ENCODE assay signal across 9 cellular contexts in genomic region chr15:78810003-78810376, GRCh38. TPM values are rescaled to one million over a fixed set of nuclear protein-coding genes. Genes with fewer than 3 reads are reported as not detected.
DNase-seq lines count a peak whose midpoint lies in the region; ATAC-seq and TF ChIP-seq lines count a peak whose summit lies in the region.
"Had no signal": no experiment of that assay in that cellular context is flagged by ENCODE, and none has a peak within 500 bp of the region (broad histone marks: within the 10 kb centered on the region; RNA-seq: fewer than 3 reads in every experiment).

No MANE protein-coding gene starts in this region.

- H3K4me3 Mint-ChIP-seq in activated CD4-positive, alpha-beta T cell treated with anti-CD3 and anti-CD28 coated beads, Interleukin-2, amount 10 ng/mL, durations not matched to agents 24 days and 14 days, result peak overlapping the region; percentile 76

- peaks cover 11% of the 10 kb centered on the region for H3K79me2 ChIP-seq in mammary epithelial cell (ENCODE audit: insufficient read depth, low read length)

- no peaks in the 10 kb centered on the region for H3K27me3 ChIP-seq in mammary epithelial cell (ENCODE audit: insufficient read depth, low read length)
- no peaks in the 10 kb centered on the region for H3K27me3 ChIP-seq in thoracic aorta (replicated peaks; ENCODE audit: insufficient read depth)

- peaks cover 53% of the 10 kb centered on the region for H3K27me3 Mint-ChIP-seq in activated CD4-positive, alpha-beta T cell treated with anti-CD3 and anti-CD28 coated beads, Interleukin-2, amount 10 ng/mL, durations not matched to agents 24 days and 14 days

- H3K9ac ChIP-seq in mammary epithelial cell (ENCODE audit: insufficient read depth, low read length), result no peak overlapping the region

- H3K9me3 Mint-ChIP-seq in activated CD4-positive, alpha-beta T cell treated with anti-CD3 and anti-CD28 coated beads, Interleukin-2, amount 10 ng/mL, durations not matched to agents 24 days and 14 days, result peaks cover 12% of the 10 kb centered on the region

- peaks cover 7% of the 10 kb centered on the region for H3K4me1 ChIP-seq in mammary epithelial cell (ENCODE audit: insufficient read depth, low read length)
- H3K4me1 ChIP-seq in thoracic aorta (ENCODE audit: control insufficient read depth in 1 of 2, low read depth in 2 of 2), result peaks cover 6 to 8% of the 10 kb centered on the region in 2 donors

- no peak for TF ChIP-seq POLR2A in lower leg skin (IDR thresholded peaks at IDR 0.05)

- H3K4me3 ChIP-seq in mammary epithelial cell (replicated peaks in 1 of 3; ENCODE audit: insufficient read depth in 1 of 3, low read depth in 2 of 3, low read length in 3 of 3) (peak overlapping the region; percentile 61 to 74 (median 70)), lower leg skin (ENCODE audit: low read depth, poor library complexity, severe bottlenecking) (peak overlapping the region; percentile 26), thoracic aorta (peak overlapping the region; percentile 97)

- H3K36me3 ChIP-seq in mammary epithelial cell (ENCODE audit: insufficient read depth, low read length) (no peaks in the 10 kb centered on the region), thoracic aorta (no peaks in the 10 kb centered on the region)

- peaks cover 11% of the 10 kb centered on the region for H3K4me1 Mint-ChIP-seq in activated CD4-positive, alpha-beta T cell treated with anti-CD3 and anti-CD28 coated beads, Interleukin-2, amount 10 ng/mL, durations not matched to agents 24 days and 14 days

- dilution Hi-C loops in mammary epithelial cell (cut with HindIII; ENCODE audit: low sequenced_read_pairs), result no loop called here

- DNase-seq in activated CD4-positive, alpha-beta T cell treated with anti-CD3 and anti-CD28 coated beads, Interleukin-2, amount 10 ng/mL, durations not matched to agents 24 days and 14 days, result no peak
- no peak for DNase-seq in activated CD4-positive, alpha-beta T cell treated with anti-CD3 and anti-CD28 coated beads, Interleukin-2, amount 50 U/mL, for 4 hours
- DNase-seq in mammary epithelial cell (no peak), lower leg skin (ENCODE audit: low spot score in 2 of 2) (no peak), thoracic aorta (ENCODE audit: low spot score) (no peak), inferior parietal cortex (ENCODE audit: extremely low spot score) (no peak), DMS53 (lab: John Stamatoyannopoulos, UW) (no peak), C1 segment of cervical spinal cord (lab: John Stamatoyannopoulos, UW) (no peak)
- DNase-seq: AML-193 had no signal

- H2AFZ ChIP-seq in mammary epithelial cell (ENCODE audit: low read depth, low read length), result peak overlapping the region; percentile 96

- CTCF ChIA-PET in mammary epithelial cell (lab: Charles Lee; ENCODE audit: low non-redundant PET), result interaction anchor here (0.7 kb wide), 1 partner anchor 1266 kb away, joined by 6 read pairs; no protein-coding TSS in a partner anchor

- H3K9me3 ChIP-seq in mammary epithelial cell (replicated peaks; ENCODE audit: insufficient read depth, low read length) (no peaks in the 10 kb centered on the region), thoracic aorta (peaks cover 3% of the 10 kb centered on the region)

- no peak overlapping the region for H3K27ac ChIP-seq in mammary epithelial cell (ENCODE audit: insufficient read depth, low read depth, low read length)
- H3K27ac ChIP-seq in thoracic aorta, result peak overlapping the region; percentile 79 to 86

- no peak overlapping the region for H3K27ac Mint-ChIP-seq in activated CD4-positive, alpha-beta T cell treated with anti-CD3 and anti-CD28 coated beads, Interleukin-2, amount 10 ng/mL, durations not matched to agents 24 days and 14 days

- H3K36me3 Mint-ChIP-seq in activated CD4-positive, alpha-beta T cell treated with anti-CD3 and anti-CD28 coated beads, Interleukin-2, amount 10 ng/mL, durations not matched to agents 24 days and 14 days (ENCODE audit: low read depth), result peaks cover 4% of the 10 kb centered on the region

- WGBS in mammary epithelial cell (ENCODE audit: low coverage, missing lambda C conversion rate), result 42% methylated on average over 9 of the region's 12 CpGs
- WGBS in lower leg skin, 2 donors, result 29 to 30% methylated on average over 12 of the region's 12 CpGs

- no TSS peak for BruUV-seq in mammary epithelial cell (replicated peaks; lab: Mats Ljungman, UMichigan)

- TF ChIP-seq CTCF in mammary epithelial cell (conservative IDR thresholded peaks at IDR 0.05 in 1 of 2, IDR thresholded peaks at IDR 0.05 in 1 of 2; ENCODE audit: extremely low read depth in 1 of 2, insufficient read depth in 1 of 2, low read depth in 1 of 2, low read length in 2 of 2), result no peak
- no peak for TF ChIP-seq CTCF in lower leg skin (IDR thresholded peaks at IDR 0.05)
- no peak for TF ChIP-seq CTCF in thoracic aorta (IDR thresholded peaks at IDR 0.05)

- intact Hi-C loops in activated CD4-positive, alpha-beta T cell treated with anti-CD3 and anti-CD28 coated beads, Interleukin-2, amount 10 ng/mL, durations not matched to agents 24 days and 14 days (cut with micrococcal nuclease), result no loop called here
- intact Hi-C loops in mammary epithelial cell (cut with micrococcal nuclease), result no loop called here
- intact Hi-C loops in lower leg skin (cut with DNase I; ENCODE audit: low total_unique reads), result no loop called here

- H4K20me1 ChIP-seq in mammary epithelial cell (ENCODE audit: insufficient read depth, low read length), result no peaks in the 10 kb centered on the region

- ATAC-seq in thoracic aorta (ENCODE audit: insufficient number of reproducible peaks, low FRiP score, low read depth), result no peak

- peak overlapping the region; percentile 97 for H3K4me2 ChIP-seq in mammary epithelial cell (ENCODE audit: insufficient read depth, low read depth, low read length)

- in situ Hi-C loops in mammary epithelial cell (cut with MboI; ENCODE audit: low sequenced_read_pairs in 2 of 2), result no loop called here

RNA-seq across cellular contexts. Expression of gene ADAMTS7, which starts 1.3 kb away (rescaled TPM):
- total RNA-seq in activated CD4-positive, alpha-beta T cell treated with anti-CD3 and anti-CD28 coated beads, Interleukin-2, amount 10 ng/mL, durations not matched to agents 24 days and 14 days, result 1.3 TPM in 2 replicates
- total RNA-seq in mammary epithelial cell, result 10 to 100 TPM in 1 of 2 donors, 1 to 10 TPM in 1; 6.7 to 10.6 TPM
- 5.6 TPM for polyA plus RNA-seq in mammary epithelial cell
- polyA minus RNA-seq in mammary epithelial cell, result 3.0 TPM
- 1 to 10 TPM in 1 of 4 donors, under 1 TPM in 3; 0.59 to 2.1 (median 0.60) TPM for total RNA-seq in lower leg skin
- 10 to 100 TPM; 15.6 to 60.2 TPM for total RNA-seq in thoracic aorta

Comparison
In these comparisons a context has a peak if more than half of its experiments do, and no peak if none do; other contexts are left out.
1. H3K4me3 ChIP-seq: peak in every context shown above with its lines; median percentile 97 in thoracic aorta; 70 in mammary epithelial cell; 26 in lower leg skin.